In the genomic region with DNA sequence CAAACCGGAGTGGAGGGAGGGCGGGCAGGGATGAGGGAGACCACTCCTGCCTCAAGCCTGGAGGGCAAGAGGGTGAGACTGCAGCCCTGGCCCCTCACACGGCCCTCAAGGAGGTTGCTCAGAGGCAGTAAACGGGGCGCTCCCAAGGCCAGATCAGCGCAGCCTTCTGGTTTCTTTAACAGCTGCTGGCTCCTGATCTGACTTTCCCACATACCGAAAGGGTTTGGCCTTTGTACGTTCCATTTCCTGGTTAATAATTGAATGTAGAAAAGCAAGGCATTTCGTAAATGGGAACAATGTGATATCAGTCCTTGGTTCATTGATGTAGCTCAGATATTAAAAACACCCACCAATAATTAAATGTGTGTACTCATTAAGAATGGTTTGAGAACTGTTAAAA, we compare ENCODE assay signal across 1 cellular context.
TF ChIP-seq lines count a peak whose summit lies in the region.

No MANE protein-coding gene starts in this region.

TF ChIP-seq in WTC11, 78 proteins besides CTCF, POLR2A, EP300 and RAD21 (continued from another document):
- TF ChIP-seq, protein P1, sequence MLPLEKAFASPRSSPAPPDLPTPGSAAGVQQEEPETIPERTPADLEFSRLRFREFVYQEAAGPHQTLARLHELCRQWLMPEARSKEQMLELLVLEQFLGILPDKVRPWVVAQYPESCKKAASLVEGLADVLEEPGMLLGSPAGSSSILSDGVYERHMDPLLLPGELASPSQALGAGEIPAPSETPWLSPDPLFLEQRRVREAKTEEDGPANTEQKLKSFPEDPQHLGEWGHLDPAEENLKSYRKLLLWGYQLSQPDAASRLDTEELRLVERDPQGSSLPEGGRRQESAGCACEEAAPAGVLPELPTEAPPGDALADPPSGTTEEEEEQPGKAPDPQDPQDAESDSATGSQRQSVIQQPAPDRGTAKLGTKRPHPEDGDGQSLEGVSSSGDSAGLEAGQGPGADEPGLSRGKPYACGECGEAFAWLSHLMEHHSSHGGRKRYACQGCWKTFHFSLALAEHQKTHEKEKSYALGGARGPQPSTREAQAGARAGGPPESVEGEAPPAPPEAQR (CRISPR knock-in tag; IDR thresholded peaks at IDR 0.05): no peak
- TF ChIP-seq SP1 (CRISPR knock-in tag; conservative IDR thresholded peaks at IDR 0.05) (no peak), ZBTB21 (CRISPR knock-in tag; IDR thresholded peaks at IDR 0.05; ENCODE audit: borderline replicate concordance) (no peak), FOXP1 (CRISPR knock-in tag; IDR thresholded peaks at IDR 0.05; ENCODE audit: borderline replicate concordance) (no peak), JUN (CRISPR knock-in tag; IDR thresholded peaks at IDR 0.05) (no peak)
